Comparison of ENCODE assay signal across 8 cellular contexts in genomic region chr1:87335175-87335992, GRCh38. TPM values are rescaled to one million over a fixed set of nuclear protein-coding genes. Genes with fewer than 3 reads are reported as not detected.
A peak's percentile ranks its signal among the peaks of the same experiment; 100 is the strongest.
DNase-seq lines count a peak whose midpoint lies in the region; ATAC-seq, FAIRE-seq and TF ChIP-seq lines count a peak whose summit lies in the region.

No MANE protein-coding gene starts in this region.

- H3K36me3 ChIP-seq in OCI-LY1 (ENCODE audit: insufficient read depth, low read length), result peaks cover 40% of the 10 kb centered on the region
- no peaks in the 10 kb centered on the region for H3K36me3 ChIP-seq in fibroblast of lung (ENCODE audit: control insufficient read depth, insufficient read depth, low read length)
- H3K36me3 ChIP-seq in naive thymus-derived CD4-positive, alpha-beta T cell (ENCODE audit: control insufficient read depth in 2 of 3, insufficient read depth in 3 of 3, low read length in 3 of 3), result peaks cover 0 to 9% (median 0%) of the 10 kb centered on the region in 3 experiments

- H4K20me1 ChIP-seq in OCI-LY1 (ENCODE audit: insufficient read depth, low read length) (no peaks in the 10 kb centered on the region), fibroblast of lung (ENCODE audit: control insufficient read depth, extremely low read depth, insufficient read depth, low read length) (peaks cover 2% of the 10 kb centered on the region)

- H3K4me1 ChIP-seq in OCI-LY1 (ENCODE audit: insufficient read depth, low read length, severe bottlenecking) (peaks cover 58% of the 10 kb centered on the region), fibroblast of lung (ENCODE audit: control insufficient read depth, extremely low read depth, insufficient read depth, low read length) (peaks cover 2% of the 10 kb centered on the region)
- peaks cover 28 to 29% of the 10 kb centered on the region in 2 donors for H3K4me1 ChIP-seq in naive thymus-derived CD4-positive, alpha-beta T cell (ENCODE audit: control insufficient read depth in 2 of 2, insufficient read depth in 2 of 2, low read length in 2 of 2)

- H3K4me1 Mint-ChIP-seq in CD14-positive monocyte, result peaks cover 62% of the 10 kb centered on the region
- H3K4me1 Mint-ChIP-seq in activated T-helper 1 cell treated with anti-CD3 and anti-CD28 coated beads, Interleukin-12 subunit alpha, Interleukin-12 subunit beta, Interleukin-2, Interleukin-4 antibody, amounts not matched to agents 30 ng/mL and 10 ng/mL and 1 ng/mL, durations not matched to agents 14 hours and 24 hours and 36 hours (ENCODE audit: low read depth), result peaks cover 67% of the 10 kb centered on the region
- H3K4me1 Mint-ChIP-seq in naive thymus-derived CD4-positive, alpha-beta T cell, result peaks cover 18 to 63% (median 46%) of the 10 kb centered on the region in 7 donors

- peak; percentile 87 for FAIRE-seq in GM19239 (lab: Jason Lieb, UNC)

- no peaks in the 10 kb centered on the region for H3K79me2 ChIP-seq in OCI-LY1 (ENCODE audit: insufficient read depth, low read length)
- H3K79me2 ChIP-seq in fibroblast of lung (ENCODE audit: control insufficient read depth, insufficient read depth, low read length), result peaks cover 91% of the 10 kb centered on the region

- H3K27ac Mint-ChIP-seq in CD14-positive monocyte, result peak overlapping the region; percentile 85 to 95 (median 91)
- peak overlapping the region; percentile 99 for H3K27ac Mint-ChIP-seq in activated T-helper 1 cell treated with anti-CD3 and anti-CD28 coated beads, Interleukin-12 subunit alpha, Interleukin-12 subunit beta, Interleukin-2, Interleukin-4 antibody, amounts not matched to agents 30 ng/mL and 10 ng/mL and 1 ng/mL, durations not matched to agents 14 hours and 24 hours and 36 hours
- peak overlapping the region; percentile 16 to 95 (median 76) for H3K27ac Mint-ChIP-seq in naive thymus-derived CD4-positive, alpha-beta T cell

- no peaks in the 10 kb centered on the region for H3K9me3 ChIP-seq in OCI-LY1 (ENCODE audit: low read length)
- H3K9me3 ChIP-seq in fibroblast of lung (ENCODE audit: control insufficient read depth, insufficient read depth, low read depth, low read length), result no peaks in the 10 kb centered on the region
- no peaks in the 10 kb centered on the region for H3K9me3 ChIP-seq in naive thymus-derived CD4-positive, alpha-beta T cell (ENCODE audit: control insufficient read depth in 2 of 3, low read length in 3 of 3)

- H3K27me3 ChIP-seq in OCI-LY1 (ENCODE audit: insufficient read depth, low read length) (no peaks in the 10 kb centered on the region), fibroblast of lung (ENCODE audit: control insufficient read depth, insufficient read depth, low read length) (no peaks in the 10 kb centered on the region)
- H3K27me3 ChIP-seq in naive thymus-derived CD4-positive, alpha-beta T cell (ENCODE audit: control insufficient read depth in 2 of 2, insufficient read depth in 2 of 2, low read length in 2 of 2), result peaks cover 0 to 10% of the 10 kb centered on the region in 2 donors

- H3K9me2 ChIP-seq in OCI-LY1 (ENCODE audit: low read depth, low read length), result no peaks in the 10 kb centered on the region

- H3K27me3 Mint-ChIP-seq in CD14-positive monocyte (ENCODE audit: low read depth in 3 of 3), result peaks cover 0 to 3% (median 0%) of the 10 kb centered on the region in 3 donors
- H3K27me3 Mint-ChIP-seq in activated T-helper 1 cell treated with anti-CD3 and anti-CD28 coated beads, Interleukin-12 subunit alpha, Interleukin-12 subunit beta, Interleukin-2, Interleukin-4 antibody, amounts not matched to agents 30 ng/mL and 10 ng/mL and 1 ng/mL, durations not matched to agents 14 hours and 24 hours and 36 hours (ENCODE audit: insufficient read depth), result no peaks in the 10 kb centered on the region
- H3K27me3 Mint-ChIP-seq in naive thymus-derived CD4-positive, alpha-beta T cell, result peaks cover 11 to 44% (median 26%) of the 10 kb centered on the region in 5 donors

- DNase-seq in CD14-positive monocyte (ENCODE audit: low spot score) (peak; percentile 72), GM19239 (ENCODE audit: insufficient read length, low spot score) (peak; percentile 70), fibroblast of lung (ENCODE audit: low read depth in 2 of 2) (peak; percentile 40 to 58), superior temporal gyrus (ENCODE audit: extremely low spot score) (peak; percentile 30)
- DNase-seq in activated T-helper 1 cell treated with anti-CD3 and anti-CD28 coated beads, Interleukin-12 subunit alpha, Interleukin-12 subunit beta, Interleukin-2, Interleukin-4 antibody, amounts not matched to agents 30 ng/mL and 10 ng/mL and 1 ng/mL, durations not matched to agents 14 hours and 24 hours and 36 hours (ENCODE audit: low spot score), result peak; percentile 66
- peak; percentile 30 to 68 (median 52) for DNase-seq in naive thymus-derived CD4-positive, alpha-beta T cell

- CTCF ChIA-PET in naive thymus-derived CD4-positive, alpha-beta T cell (lab: Charles Lee), result interaction anchor here (1.3 to 1.5 kb wide), 2 partner anchors 9 to 13 kb away, joined by 3 to 6 read pairs; no protein-coding TSS in a partner anchor

- H2AFZ ChIP-seq in OCI-LY1 (ENCODE audit: low read length) (no peak overlapping the region), fibroblast of lung (ENCODE audit: low read length) (no peak overlapping the region)

- H3K4me3 Mint-ChIP-seq in CD14-positive monocyte, result peak overlapping the region; percentile 85 to 92
- peak overlapping the region; percentile 89 for H3K4me3 Mint-ChIP-seq in activated T-helper 1 cell treated with anti-CD3 and anti-CD28 coated beads, Interleukin-12 subunit alpha, Interleukin-12 subunit beta, Interleukin-2, Interleukin-4 antibody, amounts not matched to agents 30 ng/mL and 10 ng/mL and 1 ng/mL, durations not matched to agents 14 hours and 24 hours and 36 hours
- H3K4me3 Mint-ChIP-seq in naive thymus-derived CD4-positive, alpha-beta T cell, result peak overlapping the region; percentile 81 to 94 (median 90)

- intact Hi-C loops in CD14-positive monocyte (cut with micrococcal nuclease), result loop anchor here (10.0 kb wide), 1 partner anchor 421 kb away; the partner anchor contains the start of genes HS2ST1 (in 2 of the 2) and SELENOF (in 2 of the 2)
- intact Hi-C loops in activated T-helper 1 cell treated with anti-CD3 and anti-CD28 coated beads, Interleukin-12 subunit alpha, Interleukin-12 subunit beta, Interleukin-2, Interleukin-4 antibody, amounts not matched to agents 30 ng/mL and 10 ng/mL and 1 ng/mL, durations not matched to agents 14 hours and 24 hours and 36 hours (cut with micrococcal nuclease), result loop anchor here (10.0 kb wide), 1 partner anchor 1559 kb away; the partner anchor contains the start of gene GTF2B
- intact Hi-C loops in naive thymus-derived CD4-positive, alpha-beta T cell (cut with micrococcal nuclease), result loop anchor here (1.0 to 10.0 kb wide), 3 partner anchors 9 to 1349 kb away; partner anchors contain the start of genes PKN2 (in 1 of the 2) and SH3GLB1 (in 1 of the 2)

- POLR2A ChIA-PET in naive thymus-derived CD4-positive, alpha-beta T cell (lab: Charles Lee), result interaction anchor here (0.7 to 1.1 kb wide), 2 partner anchors 8 to 9 kb away, joined by 3 to 4 read pairs; no protein-coding TSS in a partner anchor

- H3K4me2 ChIP-seq in OCI-LY1 (ENCODE audit: low read length), result peak overlapping the region; percentile 82
- peak overlapping the region; percentile 86 for H3K4me2 ChIP-seq in fibroblast of lung (ENCODE audit: extremely low read depth, insufficient read depth, low read length)

- H3K9ac ChIP-seq in OCI-LY1 (ENCODE audit: low read length) (peak overlapping the region; percentile 64), fibroblast of lung (ENCODE audit: insufficient read depth, low read length) (peak overlapping the region; percentile 77)

- H3K27ac ChIP-seq in OCI-LY1 (ENCODE audit: low read depth, low read length, poor library complexity, severe bottlenecking) (peak overlapping the region; percentile 59), fibroblast of lung (ENCODE audit: insufficient read depth, low read length) (peak overlapping the region; percentile 78)
- H3K27ac ChIP-seq in naive thymus-derived CD4-positive, alpha-beta T cell (ENCODE audit: low read depth, low read length), result peak overlapping the region; percentile 38

- H3K9me3 Mint-ChIP-seq in CD14-positive monocyte, result no peaks in the 10 kb centered on the region
- H3K9me3 Mint-ChIP-seq in activated T-helper 1 cell treated with anti-CD3 and anti-CD28 coated beads, Interleukin-12 subunit alpha, Interleukin-12 subunit beta, Interleukin-2, Interleukin-4 antibody, amounts not matched to agents 30 ng/mL and 10 ng/mL and 1 ng/mL, durations not matched to agents 14 hours and 24 hours and 36 hours, result no peaks in the 10 kb centered on the region
- H3K9me3 Mint-ChIP-seq in naive thymus-derived CD4-positive, alpha-beta T cell, result no peaks in the 10 kb centered on the region

- peak overlapping the region; percentile 64 for H3K4me3 ChIP-seq in OCI-LY1 (ENCODE audit: low read depth, low read length, poor library complexity, severe bottlenecking)
- H3K4me3 ChIP-seq in fibroblast of lung (replicated peaks in 1 of 4; ENCODE audit: control extremely low read depth in 1 of 4, insufficient read depth in 1 of 4, low read depth in 3 of 4, low read length in 4 of 4), result peak overlapping the region; percentile 48 to 87 (median 78)
- H3K4me3 ChIP-seq in naive thymus-derived CD4-positive, alpha-beta T cell (ENCODE audit: low read length), result peak overlapping the region; percentile 37

- ATAC-seq in HG03439 (IDR thresholded peaks at IDR 0.05; ENCODE audit: unreplicated experiment), result peak; percentile 43
- ATAC-seq in naive thymus-derived CD4-positive, alpha-beta T cell, result peak; percentile 68

- TF ChIP-seq CTCF in CD14-positive monocyte (IDR thresholded peaks at IDR 0.05) (no peak), OCI-LY1 (IDR thresholded peaks at IDR 0.05; ENCODE audit: low read length) (no peak), fibroblast of lung (conservative IDR thresholded peaks at IDR 0.05 in 1 of 2, IDR thresholded peaks at IDR 0.05 in 1 of 2; ENCODE audit: low read depth in 1 of 2, low read length in 2 of 2) (no peak)

- H3K36me3 Mint-ChIP-seq in CD14-positive monocyte, result peaks cover 38 to 55% of the 10 kb centered on the region in 2 donors
- peaks cover 52% of the 10 kb centered on the region for H3K36me3 Mint-ChIP-seq in activated T-helper 1 cell treated with anti-CD3 and anti-CD28 coated beads, Interleukin-12 subunit alpha, Interleukin-12 subunit beta, Interleukin-2, Interleukin-4 antibody, amounts not matched to agents 30 ng/mL and 10 ng/mL and 1 ng/mL, durations not matched to agents 14 hours and 24 hours and 36 hours (ENCODE audit: low read depth)
- H3K36me3 Mint-ChIP-seq in naive thymus-derived CD4-positive, alpha-beta T cell, result peaks cover 0 to 26% (median 4%) of the 10 kb centered on the region in 5 donors

- H3F3A ChIP-seq in OCI-LY1 (ENCODE audit: insufficient read depth, low read length), result peaks cover 6% of the 10 kb centered on the region

RNA-seq across cellular contexts. Expression of gene LMO4, which starts 6.7 kb away (rescaled TPM):
- polyA plus RNA-seq in CD14-positive monocyte, result 10 to 100 TPM; 20.3 to 22.3 TPM
- 41.1 and 47.8 TPM in 2 replicates for total RNA-seq in activated T-helper 1 cell treated with anti-CD3 and anti-CD28 coated beads, Interleukin-12 subunit alpha, Interleukin-12 subunit beta, Interleukin-2, Interleukin-4 antibody, amounts not matched to agents 30 ng/mL and 10 ng/mL and 1 ng/mL, durations not matched to agents 14 hours and 24 hours and 36 hours
- 54.4 and 61.9 TPM in 2 replicates for total RNA-seq in fibroblast of lung
- polyA plus RNA-seq in fibroblast of lung, result 91.4 and 101 TPM in 2 replicates
- 65.2 and 72.5 TPM in 2 replicates for polyA plus RNA-seq in fibroblast of lung (2012)
- 35.6 and 41.9 TPM in 2 replicates for polyA minus RNA-seq in fibroblast of lung (ENCODE audit: low replicate concordance)
- total RNA-seq in naive thymus-derived CD4-positive, alpha-beta T cell, result 10 to 100 TPM in 2 of 5 experiments, 1 to 10 TPM in 3; 6.4 to 30.6 (median 9.4) TPM
- polyA plus RNA-seq in naive thymus-derived CD4-positive, alpha-beta T cell, result 1 to 10 TPM; 6.4 to 8.2 TPM

Comparison
In these comparisons a context has a peak if more than half of its experiments do, and no peak if none do; other contexts are left out.
1. Peak in every context shown above with its lines: DNase-seq, ATAC-seq, H3K4me3 ChIP-seq and H3K27ac ChIP-seq.